8 cellular contexts compared by ENCODE assay signal in genomic region chr9:136093331-136093986, GRCh38. TPM values are rescaled to one million over a fixed set of nuclear protein-coding genes. Genes with fewer than 3 reads are reported as not detected.
DNase-seq lines count a peak whose midpoint lies in the region; ATAC-seq and TF ChIP-seq lines count a peak whose summit lies in the region.

No MANE protein-coding gene starts in this region.

- H3K9ac ChIP-seq in SK-N-SH: peak overlapping the region; percentile 67; the same call in 1 of the 2 replicates

- H3K4me3 Mint-ChIP-seq in osteocyte (ENCODE audit: unreplicated experiment): peak overlapping the region; percentile 77

- ATAC-seq in HG03139 (IDR thresholded peaks at IDR 0.05; ENCODE audit: unreplicated experiment): no peak
- no peak for ATAC-seq in HG03439 (IDR thresholded peaks at IDR 0.05; ENCODE audit: unreplicated experiment)

- no peaks in the 10 kb centered on the region for H3K27me3 ChIP-seq in SK-N-SH (ENCODE audit: insufficient read depth)

- TF ChIP-seq CTCF in SK-N-SH (IDR thresholded peaks at IDR 0.05): no peak
- TF ChIP-seq CTCF in fibroblast of mammary gland (conservative IDR thresholded peaks at IDR 0.05; ENCODE audit: control insufficient read depth, insufficient read depth, low read depth, low read length): no peak
- TF ChIP-seq CTCF in osteocyte (IDR thresholded peaks at IDR 0.05): no peak

- no peak for TF ChIP-seq EP300 in SK-N-SH (IDR thresholded peaks at IDR 0.05; ENCODE audit: borderline replicate concordance in 1 of 2, low read depth in 1 of 2, low read length in 1 of 2)

- CTCF ChIA-PET in SK-N-SH (lab: Yijun Ruan, JAX): interaction anchor here (0.8 to 3.2 kb wide), 5 partner anchors 25 to 126 kb away, joined by 3 to 18 read pairs (median 8); partner anchors contain the start of gene TMEM250

- no peaks in the 10 kb centered on the region for H3K9me2 ChIP-seq in SK-N-SH

- in situ Hi-C loops in Caki2 (cut with HindIII; ENCODE audit: low pct_unique_long_range_greater_than_20kb, low sequenced_read_pairs): no loop called here

- H3K4me2 ChIP-seq in SK-N-SH: peak overlapping the region; percentile 91

- peaks cover 32 to 40% of the 10 kb centered on the region in 2 experiments; a peak in 3 of 4 replicates for H3K4me1 ChIP-seq in SK-N-SH (ENCODE audit: control insufficient read depth in 1 of 2, insufficient read depth in 2 of 2, low read depth in 1 of 2, low read length in 1 of 2)

- POLR2A ChIA-PET in SK-N-SH (lab: Yijun Ruan, JAX): no interaction called here

- WGBS in SK-N-SH (ENCODE audit: low lambda C conversion rate): 77% methylated on average over 16 of the region's 16 CpGs

- no peak overlapping the region for H2AFZ ChIP-seq in SK-N-SH (ENCODE audit: low read depth)

- peaks cover 10% of the 10 kb centered on the region for H3F3A ChIP-seq in SK-N-SH (replicated peaks; ENCODE audit: insufficient read depth)

- H3K27ac Mint-ChIP-seq in osteocyte (ENCODE audit: unreplicated experiment): peak overlapping the region; percentile 80

- H4K20me1 ChIP-seq in SK-N-SH (ENCODE audit: insufficient read depth): peaks cover 54% of the 10 kb centered on the region

- H3K4me3 ChIP-seq in SK-N-SH (ENCODE audit: low read depth in 2 of 2, low read length in 1 of 2) (peak overlapping the region; percentile 75 to 78), fibroblast of mammary gland (ENCODE audit: control insufficient read depth, low read depth, low read length) (peak overlapping the region; percentile 65)

- H3K36me3 ChIP-seq in SK-N-SH (replicated peaks in 1 of 2; ENCODE audit: control insufficient read depth in 1 of 2, insufficient read depth in 2 of 2, low read length in 1 of 2): peaks cover 0 to 2% of the 10 kb centered on the region in 2 experiments

- H3K4me1 Mint-ChIP-seq in osteocyte (ENCODE audit: unreplicated experiment): peaks cover 56% of the 10 kb centered on the region

- H3K9me3 ChIP-seq in SK-N-SH: no peaks in the 10 kb centered on the region

- no peaks in the 10 kb centered on the region for H3K36me3 Mint-ChIP-seq in osteocyte (ENCODE audit: unreplicated experiment)

- H3K27me3 Mint-ChIP-seq in osteocyte (ENCODE audit: unreplicated experiment): no peaks in the 10 kb centered on the region

- H3K27ac ChIP-seq in SK-N-SH (ENCODE audit: low read depth in 2 of 2, low read length in 1 of 2): no peak overlapping the region

- no peak for TF ChIP-seq RAD21 in SK-N-SH (IDR thresholded peaks at IDR 0.05; ENCODE audit: low read length)

- H3K79me2 ChIP-seq in SK-N-SH (ENCODE audit: insufficient read depth): peaks cover 67% of the 10 kb centered on the region

- DNase-seq in Caki2 (ENCODE audit: low read depth) (peak; percentile 37), SK-N-SH (peak; percentile 69), fibroblast of mammary gland (ENCODE audit: low read depth) (peak; percentile 21), osteocyte (ENCODE audit: extremely low spot score, unreplicated experiment) (no peak), NCI-H82 (lab: John Stamatoyannopoulos, UW) (no peak), cortex of kidney (lab: John Stamatoyannopoulos, UW) (no peak)

- no peaks in the 10 kb centered on the region for H3K9me3 Mint-ChIP-seq in osteocyte (ENCODE audit: unreplicated experiment)

TF ChIP-seq in SK-N-SH, 30 proteins besides CTCF, POLR2A, EP300 and RAD21:
- TF ChIP-seq YY1 (IDR thresholded peaks at IDR 0.05; ENCODE audit: low read depth): no peak
- no peak for TF ChIP-seq REST (IDR thresholded peaks at IDR 0.05; ENCODE audit: low read depth, low read length)
- no peak for TF ChIP-seq SIN3A (IDR thresholded peaks at IDR 0.05; ENCODE audit: borderline replicate concordance, low read depth, low read length)
- no peak for TF ChIP-seq MEF2A (IDR thresholded peaks at IDR 0.05; ENCODE audit: borderline replicate concordance, low read depth)
- no peak for TF ChIP-seq FOXM1 (IDR thresholded peaks at IDR 0.05; ENCODE audit: low read depth)
- no peak for TF ChIP-seq RXRA (IDR thresholded peaks at IDR 0.05; ENCODE audit: borderline replicate concordance, low read depth)
- no peak for TF ChIP-seq NFIC (IDR thresholded peaks at IDR 0.05; ENCODE audit: borderline replicate concordance)
- TF ChIP-seq FOXJ3 (CRISPR knock-in tag; IDR thresholded peaks at IDR 0.05): no peak
- no peak for TF ChIP-seq TCF12 (IDR thresholded peaks at IDR 0.05)
- no peak for TF ChIP-seq GATA2 (CRISPR knock-in tag; IDR thresholded peaks at IDR 0.05)
- no peak for TF ChIP-seq PBX3 (IDR thresholded peaks at IDR 0.05)
- TF ChIP-seq RFX5 (IDR thresholded peaks at IDR 0.05; ENCODE audit: low read length): no peak
- TF ChIP-seq JUND (IDR thresholded peaks at IDR 0.05): no peak
- TF ChIP-seq USF1 (IDR thresholded peaks at IDR 0.05; ENCODE audit: borderline replicate concordance, low read depth): no peak
TF ChIP-seq in SK-N-SH: peak in this region for 0.

RNA-seq across cellular contexts. Expression of gene NACC2, which starts 1.6 kb away (rescaled TPM):
- 20.2 and 22.7 TPM in 2 replicates for total RNA-seq in Caki2 (2014; rRNA removed; shearing (Covaris generic); ENCODE audit: low replicate concordance)
- polyA plus RNA-seq in SK-N-SH (2012; rRNA removed): 18.4 and 22.1 TPM in 2 replicates
- polyA plus RNA-seq in SK-N-SH (2012; cell fraction: cytosol; rRNA removed): 11.0 and 14.6 TPM in 2 replicates
- polyA plus RNA-seq in SK-N-SH (2012; cell fraction: nucleus; rRNA removed): 32.2 and 32.4 TPM in 2 replicates
- 40.1 and 41.4 TPM in 2 replicates for total RNA-seq in osteocyte

RNA-seq across cellular contexts. Expression of gene TMEM250, which starts 25.2 kb away (rescaled TPM):
- 94.4 and 94.5 TPM in 2 replicates for total RNA-seq in Caki2 (2014; rRNA removed; shearing (Covaris generic); ENCODE audit: low replicate concordance)
- polyA plus RNA-seq in SK-N-SH (2012; rRNA removed): 22.1 and 25.9 TPM in 2 replicates
- polyA plus RNA-seq in SK-N-SH (2012; cell fraction: cytosol; rRNA removed): 14.6 and 21.9 TPM in 2 replicates
- 31.1 and 36.2 TPM in 2 replicates for polyA plus RNA-seq in SK-N-SH (2012; cell fraction: nucleus; rRNA removed)
- 34.0 and 38.2 TPM in 2 replicates for total RNA-seq in osteocyte

Comparison
In these comparisons a context has a peak if more than half of its experiments do, and no peak if none do; other contexts are left out.
1. DNase-seq: peak in Caki2 (single experiment), SK-N-SH (single experiment) and fibroblast of mammary gland (single experiment); none in osteocyte (single experiment), NCI-H82 (single experiment) and cortex of kidney (single experiment).